ENCODE assay signal across 15 cellular contexts in genomic region chr2:127305985-127306585, GRCh38. TPM values are rescaled to one million over a fixed set of nuclear protein-coding genes. Genes with fewer than 3 reads are reported as not detected.
DNase-seq lines count a peak whose midpoint lies in the region; ATAC-seq, FAIRE-seq and TF ChIP-seq lines count a peak whose summit lies in the region.
"Had no signal": no experiment of that assay in that cellular context is flagged by ENCODE, and none has a peak within 500 bp of the region (broad histone marks: within the 10 kb centered on the region; RNA-seq: fewer than 3 reads in every experiment).

No MANE protein-coding gene starts in this region.

- H3K4me3 Mint-ChIP-seq in type B pancreatic cell: no peak overlapping the region
- H3K4me3 Mint-ChIP-seq: H9 had no signal

- H3K14ac ChIP-seq in IMR-90 (replicated peaks; ENCODE audit: low read depth, low read length): no peak overlapping the region

- dilution Hi-C loops in IMR-90 (cut with HindIII; ENCODE audit: low sequenced_read_pairs, unreplicated experiment): no loop called here

- 0 out of 4 replicates have a peak, but pooled peaks cover 0 to 8% of the 10 kb centered on the region in 2 experiments for H3K79me1 ChIP-seq in IMR-90 (ENCODE audit: low read depth in 1 of 2, low read length in 2 of 2)

- peak; percentile 62 for ATAC-seq in GM18505 (IDR thresholded peaks at IDR 0.05; ENCODE audit: unreplicated experiment)
- ATAC-seq in IMR-90 (ENCODE audit: low read depth): no peak
- no peak; the same call in 2 of the 3 replicates for ATAC-seq in GM12878

- CTCF ChIA-PET in A673 (lab: Charles Lee): no interaction called here
- CTCF ChIA-PET in IMR-90 (lab: Yijun Ruan, JAX): no interaction called here
- CTCF ChIA-PET in GM12878 (lab: Yijun Ruan, JAX): interaction anchor here (0.7 to 1.1 kb wide), 2 partner anchors 171 to 227 kb away, joined by 3 to 4 read pairs; no protein-coding TSS in a partner anchor

- H3K4me1 Mint-ChIP-seq in type B pancreatic cell (ENCODE audit: unreplicated experiment): no peaks in the 10 kb centered on the region
- H3K4me1 Mint-ChIP-seq: H9 had no signal

- no peaks in the 10 kb centered on the region for H3K9me3 ChIP-seq in A673 (ENCODE audit: low read depth, low read length, poor library complexity, severe bottlenecking)
- H3K9me3 ChIP-seq in IMR-90 (ENCODE audit: control insufficient read depth, insufficient read depth, low read length): no peaks in the 10 kb centered on the region
- no peaks in the 10 kb centered on the region for H3K9me3 ChIP-seq in GM12878 (replicated peaks; ENCODE audit: control insufficient read depth, insufficient read depth, low read length)
- no peaks in the 10 kb centered on the region for H3K9me3 ChIP-seq in Peyer's patch
- H3K9me3 ChIP-seq: adrenal gland, thyroid gland had no signal

- TF ChIP-seq POLR2A in GM18505 (IDR thresholded peaks at IDR 0.05; ENCODE audit: borderline replicate concordance, extremely low read depth, insufficient read depth, insufficient read length) (no peak), IMR-90 (IDR thresholded peaks at IDR 0.05; ENCODE audit: low read depth, low read length) (no peak), GM12878 (IDR thresholded peaks at IDR 0.05; ENCODE audit: low read depth, low read length) (no peak), Peyer's patch (IDR thresholded peaks at IDR 0.05) (no peak)

- no peaks in the 10 kb centered on the region for H3K79me2 ChIP-seq in GM12878 (ENCODE audit: control insufficient read depth, insufficient read depth, low read length)

- TF ChIP-seq EP300 in GM12878 (IDR thresholded peaks at IDR 0.05; ENCODE audit: borderline replicate concordance in 1 of 2, control insufficient read depth in 1 of 2, low read depth in 2 of 2, low read length in 2 of 2): no peak

- H3K27ac Mint-ChIP-seq in type B pancreatic cell: no peak overlapping the region
- H3K27ac Mint-ChIP-seq: H9 had no signal

- H4K5ac ChIP-seq in IMR-90 (ENCODE audit: low read depth, low read length): no peak overlapping the region

- no peak overlapping the region for H3K4me3 ChIP-seq in A673 (ENCODE audit: low read depth, low read length, poor library complexity, severe bottlenecking)
- no peak overlapping the region for H3K4me3 ChIP-seq in IMR-90 (ENCODE audit: insufficient read depth, low read depth, low read length)
- H3K4me3 ChIP-seq in GM12878: no peak overlapping the region
- H3K4me3 ChIP-seq in Peyer's patch: no peak overlapping the region
- H3K4me3 ChIP-seq: adrenal gland, thyroid gland had no signal

- no peaks in the 10 kb centered on the region for H4K20me1 ChIP-seq in IMR-90 (ENCODE audit: insufficient read depth, low read length)
- no peaks in the 10 kb centered on the region for H4K20me1 ChIP-seq in GM12878 (ENCODE audit: control insufficient read depth, insufficient read depth)

- RAD21 ChIA-PET in GM12878 (lab: Charles Lee; ENCODE audit: unreplicated experiment): no interaction called here

- no peak for FAIRE-seq in GM12878 (lab: Jason Lieb, UNC)
- FAIRE-seq: colon had no signal

- no peak overlapping the region for H2AK9ac ChIP-seq in IMR-90 (replicated peaks; ENCODE audit: low read depth, low read length, poor library complexity)

- SMC1A ChIA-PET in GM12878 (lab: Charles Lee; ENCODE audit: uncharacterized antibody, unreplicated experiment): interaction anchor here (0.9 to 1.7 kb wide), 3 partner anchors 9 to 173 kb away, joined by 3 to 5 read pairs (median 4); partner anchors contain the start of gene ERCC3

- H3K4ac ChIP-seq in IMR-90 (ENCODE audit: low read depth, low read length): no peak overlapping the region

- intact Hi-C loops in A673 (cut with micrococcal nuclease; ENCODE audit: unreplicated experiment): no loop called here
- intact Hi-C loops in IMR-90 (cut with micrococcal nuclease): no loop called here
- intact Hi-C loops in GM12878 (cut with micrococcal nuclease; ENCODE audit: unreplicated experiment): no loop called here

- 0 out of 2 replicates have a peak, but pooled peaks cover 2% of the 10 kb centered on the region for H3K9me1 ChIP-seq in IMR-90 (ENCODE audit: insufficient read depth, low read length)

- DNase-seq in A673 (ENCODE audit: low spot score) (peak; percentile 88), IMR-90 (no peak), GM12878 (ENCODE audit: low read depth, low spot score) (no peak), type B pancreatic cell (ENCODE audit: extremely low spot score, unreplicated experiment) (no peak), Peyer's patch (no peak)
- DNase-seq in effector CD4-positive, alpha-beta T cell: no peak
- no peak for DNase-seq in activated T-cell treated with anti-CD3 and anti-CD28 coated beads, Interleukin-2, amount 50 U/mL, for 1 hour
- DNase-seq: activated CD4-positive, CD25-positive, alpha-beta regulatory T cell treated with anti-CD3 and anti-CD28 coated beads, Interleukin-2, amount 50 U/mL, for 72 hours; adrenal gland; erythroblast; H9; stimulated activated CD4-positive, alpha-beta T cell treated with anti-CD3 and anti-CD28 coated beads, Interleukin-2, amount 100 ng/mL, for 24 hours; thyroid gland had no signal

- H4K91ac ChIP-seq in IMR-90 (ENCODE audit: insufficient read depth, low read depth, low read length): no peak overlapping the region

- BruUV-seq in A673 (replicated peaks; lab: Mats Ljungman, UMichigan) (TSS peak; percentile 21), IMR-90 (replicated peaks; lab: Mats Ljungman, UMichigan) (TSS peak; percentile 45), GM12878 (replicated peaks; lab: Mats Ljungman, UMichigan) (TSS peak; percentile 49)

- no peak overlapping the region for H3K4me2 ChIP-seq in IMR-90 (ENCODE audit: low read depth, low read length)
- peak overlapping the region; percentile 50; the same call in 1 of the 2 replicates for H3K4me2 ChIP-seq in GM12878 (ENCODE audit: control insufficient read depth, insufficient read depth)

- H3K27me3 ChIP-seq in A673 (replicated peaks; ENCODE audit: insufficient read depth, low read depth, low read length, poor library complexity) (no peaks in the 10 kb centered on the region), IMR-90 (ENCODE audit: control insufficient read depth, insufficient read depth, low read length) (no peaks in the 10 kb centered on the region), GM12878 (replicated peaks in 1 of 2; ENCODE audit: control insufficient read depth in 2 of 2, insufficient read depth in 2 of 2, low read length in 1 of 2) (no peaks in the 10 kb centered on the region), Peyer's patch (no peaks in the 10 kb centered on the region)
- H3K27me3 ChIP-seq: adrenal gland, thyroid gland had no signal

- POLR2A ChIA-PET in A673 (lab: Charles Lee; ENCODE audit: low non-redundant PET): no interaction called here
- POLR2A ChIA-PET in IMR-90 (lab: Charles Lee; ENCODE audit: unreplicated experiment): no interaction called here
- POLR2A ChIA-PET in GM12878 (lab: Charles Lee): no interaction called here

- H3K9ac ChIP-seq in IMR-90 (ENCODE audit: low read depth, low read length) (no peak overlapping the region), GM12878 (ENCODE audit: control insufficient read depth, insufficient read depth, low read length) (no peak overlapping the region)

- H2BK15ac ChIP-seq in IMR-90 (ENCODE audit: low read depth, low read length): no peak overlapping the region

- no peak overlapping the region for H2BK20ac ChIP-seq in IMR-90 (ENCODE audit: low read depth, low read length)

- TF ChIP-seq RAD21 in IMR-90 (IDR thresholded peaks at IDR 0.05; ENCODE audit: low read length): no peak
- TF ChIP-seq RAD21 in GM12878 (IDR thresholded peaks at IDR 0.05; ENCODE audit: insufficient read depth, low read depth, low read length): no peak

- H2AFZ ChIP-seq in IMR-90 (replicated peaks; ENCODE audit: low read length, poor library complexity) (no peak overlapping the region), GM12878 (ENCODE audit: control insufficient read depth, low read depth, low read length) (no peak overlapping the region; the same call in 1 of the 2 replicates)

- H4K8ac ChIP-seq in IMR-90 (ENCODE audit: low read depth in 2 of 2, low read length in 2 of 2): no peak overlapping the region

- no peak for TF ChIP-seq CTCF in A673 (conservative IDR thresholded peaks at IDR 0.05; ENCODE audit: low read depth, low read length)
- TF ChIP-seq CTCF in IMR-90 (conservative IDR thresholded peaks at IDR 0.05; ENCODE audit: low read depth, low read length): no peak
- TF ChIP-seq CTCF in GM12878 (IDR thresholded peaks at IDR 0.05 in 2 of 3, conservative IDR thresholded peaks at IDR 0.05 in 1 of 3; ENCODE audit: control insufficient read depth in 2 of 3, extremely low read depth in 1 of 3, insufficient read depth in 1 of 3, low read depth in 3 of 3, low read length in 3 of 3): no peak
- no peak for TF ChIP-seq CTCF in type B pancreatic cell (conservative IDR thresholded peaks at IDR 0.05)
- no peak for TF ChIP-seq CTCF in Peyer's patch (IDR thresholded peaks at IDR 0.05)

- no peaks in the 10 kb centered on the region for H3K9me3 Mint-ChIP-seq in type B pancreatic cell
- H3K9me3 Mint-ChIP-seq: H9 had no signal

- H3K27me3 Mint-ChIP-seq in type B pancreatic cell: no peaks in the 10 kb centered on the region

- no CpG with 5 or more reads among the region's 4 CpGs for WGBS in IMR-90 (ENCODE audit: extremely low coverage in 2 of 2, insufficient read length in 1 of 2), 2 experiments
- WGBS in GM12878 (ENCODE audit: insufficient coverage, insufficient replicate concordance, low lambda C conversion rate, missing lambda C conversion rate): 65% methylated on average over 4 of the region's 4 CpGs

- H3K36me3 ChIP-seq in A673 (ENCODE audit: insufficient read depth, low read length, poor library complexity, severe bottlenecking) (peaks cover 6% of the 10 kb centered on the region), IMR-90 (ENCODE audit: control insufficient read depth, insufficient read depth, low read length) (peaks cover 10% of the 10 kb centered on the region), GM12878 (ENCODE audit: control insufficient read depth in 2 of 2, insufficient read depth in 2 of 2, low read length in 1 of 2) (peaks cover 2 to 15% of the 10 kb centered on the region in 2 experiments), Peyer's patch (peaks cover 0 to 56% (median 0%) of the 10 kb centered on the region in 3 donors)

- no peak overlapping the region for H2BK120ac ChIP-seq in IMR-90 (ENCODE audit: low read depth, low read length)

- no peak overlapping the region for H3K56ac ChIP-seq in IMR-90 (ENCODE audit: extremely low read depth, insufficient read depth, low read length)

- no peak overlapping the region for H2BK5ac ChIP-seq in IMR-90 (ENCODE audit: low read depth, low read length, poor library complexity, severe bottlenecking)

- peaks cover 7% of the 10 kb centered on the region for H3K36me3 Mint-ChIP-seq in type B pancreatic cell

- H3K4me1 ChIP-seq in A673 (ENCODE audit: insufficient read depth, low read length, poor library complexity, severe bottlenecking) (peaks cover 18% of the 10 kb centered on the region), IMR-90 (ENCODE audit: control insufficient read depth, insufficient read depth, low read length) (no peaks in the 10 kb centered on the region), GM12878 (ENCODE audit: control insufficient read depth, insufficient read depth, low read length) (peaks cover 6% of the 10 kb centered on the region; the same call in 1 of the 2 replicates), Peyer's patch (no peaks in the 10 kb centered on the region)
- H3K4me1 ChIP-seq: adrenal gland, thyroid gland had no signal

- H3K18ac ChIP-seq in IMR-90 (ENCODE audit: low read depth, low read length): no peak overlapping the region

- H3K23ac ChIP-seq in IMR-90 (ENCODE audit: low read depth, low read length): no peak overlapping the region

- peak overlapping the region; percentile 25 for H3K27ac ChIP-seq in A673 (ENCODE audit: low read depth, low read length, poor library complexity, severe bottlenecking)
- no peak overlapping the region for H3K27ac ChIP-seq in IMR-90 (ENCODE audit: insufficient read depth, low read length)
- peak overlapping the region; percentile 31 for H3K27ac ChIP-seq in GM12878 (ENCODE audit: control insufficient read depth, insufficient read depth)
- no peak overlapping the region for H3K27ac ChIP-seq in Peyer's patch
- H3K27ac ChIP-seq: adrenal gland, thyroid gland had no signal

- in situ Hi-C loops in IMR-90 (cut with MboI; ENCODE audit: low sequenced_read_pairs): no loop called here
- in situ Hi-C loops in GM12878 (cut with MboI): no loop called here

- no peak overlapping the region for H2AK5ac ChIP-seq in IMR-90 (ENCODE audit: low read depth, low read length)

RNA-seq across cellular contexts. Expression of gene ERCC3, which starts 12.1 kb away (rescaled TPM):
- total RNA-seq in A673 (2021) (69.5 and 70.2 TPM in 2 replicates), IMR-90 (2012; rRNA removed) (40.0 and 43.2 TPM in 2 replicates), GM12878 (2014; rRNA removed) (27.4 and 28.6 TPM in 2 replicates), GM12878 (2014; rRNA removed; fragmentation: Illumina TruSeq; extraction: Trizol) (41.2 and 41.9 TPM in 2 replicates), GM12878 (2021) (40.4 TPM in 2 replicates), type B pancreatic cell (ENCODE audit: low replicate concordance) (43.4 and 52.9 TPM in 2 replicates), Peyer's patch (100 to 1,000 TPM in 1 of 4 donors, 10 to 100 TPM in 3; 25.9 to 293 (median 57.8) TPM)
- polyA plus RNA-seq in IMR-90 (2012; rRNA removed) (48.2 and 52.0 TPM in 2 replicates), GM12878 (2011; rRNA removed) (60.8 and 64.8 TPM in 2 replicates), GM12878 (2014; fragmentation: Illumina TruSeq; extraction: Trizol) (53.9 and 61.6 TPM in 2 replicates), GM12878 (2014; fragmentation: Nextera tagmentation; extraction: Ambion mirVana) (10 to 100 TPM; 17.1 to 23.9 TPM), GM12878 (2014; rRNA removed) (43.5 and 43.6 TPM in 2 replicates), GM12878 (2016; fragmentation: Nextera tagmentation; extraction: Ambion mirVana) (10 to 100 TPM; 52.5 to 54.8 TPM)
- polyA plus RNA-seq in IMR-90 (2012; cell fraction: cytosol; rRNA removed): 23.8 and 26.5 TPM in 2 replicates
- 105 and 183 TPM in 2 replicates for polyA plus RNA-seq in IMR-90 (2012; cell fraction: nucleus; rRNA removed; ENCODE audit: low replicate concordance)
- total RNA-seq in GM12878 (2013; cell fraction: nucleolus; rRNA removed): 157 and 163 TPM in 2 replicates
- polyA plus RNA-seq in GM12878 (2011; ENCODE audit: low read depth): 33.1 TPM
- polyA plus RNA-seq in GM12878 (2011; cell fraction: cytosol; rRNA removed): 57.4 and 65.1 TPM in 2 replicates
- 242 and 260 TPM in 2 replicates for polyA plus RNA-seq in GM12878 (2011; cell fraction: nucleus; rRNA removed)
- 32.9 and 34.5 TPM in 2 replicates for polyA plus RNA-seq in GM12878 (2012)
- 73.1 and 82.0 TPM in 2 replicates for polyA minus RNA-seq in GM12878 (2011; rRNA and poly(A)+ RNA removed)
- 14.6 and 18.3 TPM in 2 replicates for polyA minus RNA-seq in GM12878 (2011; cell fraction: cytosol; rRNA and poly(A)+ RNA removed)
- 82.5 and 106 TPM in 2 replicates for polyA minus RNA-seq in GM12878 (2011; cell fraction: nucleus; rRNA and poly(A)+ RNA removed)

Comparison
In these comparisons a context has a peak if more than half of its experiments do, and no peak if none do; other contexts are left out.
1. H3K27ac ChIP-seq: peak in A673 (single experiment) and GM12878 (single experiment); none in IMR-90 (single experiment) and Peyer's patch (0 of 4).